In the genomic region with DNA sequence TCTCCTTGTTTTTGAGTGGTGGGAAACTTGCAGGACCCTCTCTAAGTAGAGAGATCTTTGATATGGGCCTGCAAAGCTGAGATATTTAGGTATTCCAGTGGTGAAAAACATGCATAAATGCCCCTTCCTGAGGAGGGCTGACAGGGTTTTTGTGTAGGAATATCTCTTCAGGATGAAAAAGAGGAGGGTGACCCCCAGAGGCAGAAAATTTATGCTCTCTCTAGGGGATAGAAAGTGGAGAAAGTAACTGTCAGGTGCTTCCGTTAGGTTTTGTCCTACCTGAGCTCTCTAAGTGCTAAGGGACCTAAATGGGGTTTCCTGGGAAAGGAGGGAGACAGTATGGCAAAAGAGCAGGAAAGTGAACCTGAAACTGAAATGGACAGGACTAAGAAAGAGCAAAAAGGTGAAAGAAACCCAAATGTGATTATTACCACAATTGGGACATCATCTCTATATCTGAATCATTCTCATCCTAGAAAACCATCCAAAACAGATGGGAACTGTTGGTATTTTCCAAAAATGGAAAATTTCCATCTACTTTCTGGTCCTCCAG, we compare ENCODE assay signal across 13 cellular contexts. TPM values are rescaled to one million over a fixed set of nuclear protein-coding genes. Genes with fewer than 3 reads are reported as not detected.
DNase-seq lines count a peak whose midpoint lies in the region; TF ChIP-seq lines count a peak whose summit lies in the region.
"Had no signal": no experiment of that assay in that cellular context is flagged by ENCODE, and none has a peak within 500 bp of the region (broad histone marks: within the 10 kb centered on the region; RNA-seq: fewer than 3 reads in every experiment).

No MANE protein-coding gene starts in this region.

- WGBS in tibial nerve, 2 donors: 97 to 100% methylated on average over 1 of the region's 1 CpG
- WGBS in GM23248 (ENCODE audit: low coverage in 1 of 2, low lambda C conversion rate in 2 of 2, missing lambda C conversion rate in 2 of 2), 2 experiments: 92 to 100% methylated on average over 1 of the region's 1 CpG

- DNase-seq in immature natural killer cell (no peak), GM03348 (ENCODE audit: low spot score) (no peak), tibial nerve (ENCODE audit: low spot score in 2 of 2) (no peak), GM23248 (no peak), NCI-H1105 (lab: John Stamatoyannopoulos, UW) (no peak)
- DNase-seq: heart left ventricle, mesenchymal stem cell, NCI-H2029 had no signal

- no peak for TF ChIP-seq POLR2A in tibial nerve (IDR thresholded peaks at IDR 0.05)

- peaks cover 14 to 23% (median 14%) of the 10 kb centered on the region in 3 donors for H3K27me3 Mint-ChIP-seq in immature natural killer cell (ENCODE audit: low read depth in 3 of 3)

- H3K27ac Mint-ChIP-seq in immature natural killer cell: no peak overlapping the region

- H4K20me1 ChIP-seq in SU-DHL-6 (ENCODE audit: low read depth, low read length): no peaks in the 10 kb centered on the region
- H4K20me1 ChIP-seq in GM23248 (ENCODE audit: insufficient read depth): no peaks in the 10 kb centered on the region

- no peak overlapping the region for H3K9ac ChIP-seq in SU-DHL-6 (ENCODE audit: low read length)
- no peak overlapping the region for H3K9ac ChIP-seq in GM23248

- no peaks in the 10 kb centered on the region for H3K9me3 Mint-ChIP-seq in immature natural killer cell

- H3K4me1 ChIP-seq in ACC112 (ENCODE audit: control insufficient read depth, insufficient read depth, low read length, unreplicated experiment) (peaks cover 24% of the 10 kb centered on the region), tibial nerve (peaks cover 0 to 26% (median 2%) of the 10 kb centered on the region in 4 donors), GM23248 (ENCODE audit: insufficient read depth) (peaks cover 3% of the 10 kb centered on the region; the same call in 1 of the 2 replicates)

- H3F3A ChIP-seq in SU-DHL-6 (ENCODE audit: insufficient read depth): no peaks in the 10 kb centered on the region
- no peaks in the 10 kb centered on the region for H3F3A ChIP-seq in GM23248 (ENCODE audit: insufficient read depth)

- H3K9me2 ChIP-seq in SU-DHL-6 (replicated peaks; ENCODE audit: insufficient read depth, low read length) (no peaks in the 10 kb centered on the region), GM23248 (ENCODE audit: insufficient read depth) (no peaks in the 10 kb centered on the region)

- H3K9me3 ChIP-seq in SU-DHL-6 (ENCODE audit: insufficient read depth, low read length): no peaks in the 10 kb centered on the region
- H3K9me3 ChIP-seq in tibial nerve: no peaks in the 10 kb centered on the region
- H3K9me3 ChIP-seq in GM23248 (ENCODE audit: low read depth): no peaks in the 10 kb centered on the region
- H3K9me3 ChIP-seq: heart left ventricle had no signal

- no peak overlapping the region for H3K27ac ChIP-seq in ACC112 (ENCODE audit: low read depth, low read length)
- no peak overlapping the region for H3K27ac ChIP-seq in SU-DHL-6 (ENCODE audit: low read depth, low read length)
- H3K27ac ChIP-seq in tibial nerve: no peak overlapping the region
- no peak overlapping the region for H3K27ac ChIP-seq in GM23248
- H3K27ac ChIP-seq: C4-2B, VCaP had no signal

- no peak for TF ChIP-seq EP300 in tibial nerve (IDR thresholded peaks at IDR 0.05)

- H3K27me3 ChIP-seq in ACC112 (ENCODE audit: insufficient read depth, low read length) (no peaks in the 10 kb centered on the region), SU-DHL-6 (ENCODE audit: low read length) (no peaks in the 10 kb centered on the region; the same call in 1 of the 2 replicates), tibial nerve (no peaks in the 10 kb centered on the region), GM23248 (replicated peaks; ENCODE audit: insufficient read depth) (peaks cover 24% of the 10 kb centered on the region)

- H3K4me3 ChIP-seq in ACC112 (ENCODE audit: low read depth, low read length) (peak overlapping the region; percentile 89; the same call in 1 of the 2 replicates), GM08714 (ENCODE audit: low read length) (peak overlapping the region; percentile 89), SU-DHL-6 (ENCODE audit: insufficient read depth, low read length, poor library complexity, severe bottlenecking) (no peak overlapping the region), tibial nerve (no peak overlapping the region), GM23248 (no peak overlapping the region)

- peak overlapping the region; percentile 82 for H3K4me2 ChIP-seq in SU-DHL-6 (ENCODE audit: low read depth, low read length, poor library complexity, severe bottlenecking)
- no peak overlapping the region for H3K4me2 ChIP-seq in GM23248 (ENCODE audit: unreplicated experiment)

- peaks cover 16 to 22% of the 10 kb centered on the region in 2 donors for H3K4me1 Mint-ChIP-seq in immature natural killer cell

- H3K79me2 ChIP-seq in ACC112 (ENCODE audit: control insufficient read depth, insufficient read depth, low read length, unreplicated experiment) (no peaks in the 10 kb centered on the region), SU-DHL-6 (ENCODE audit: insufficient read depth, low read length) (no peaks in the 10 kb centered on the region), GM23248 (ENCODE audit: insufficient read depth) (no peaks in the 10 kb centered on the region)

- in situ Hi-C loops in GM23248 (cut with MboI): no loop called here

- no peaks in the 10 kb centered on the region for H3K36me3 Mint-ChIP-seq in immature natural killer cell

- H2AFZ ChIP-seq in ACC112 (ENCODE audit: low read length, unreplicated experiment) (no peak overlapping the region), SU-DHL-6 (ENCODE audit: low read depth, low read length, severe bottlenecking) (no peak overlapping the region), GM23248 (no peak overlapping the region)

- H3K4me3 Mint-ChIP-seq in immature natural killer cell: peak overlapping the region; percentile 51 to 83 (median 63)

- TF ChIP-seq CTCF in SU-DHL-6 (IDR thresholded peaks at IDR 0.05; ENCODE audit: insufficient read depth, low read length, poor library complexity, severe bottlenecking) (no peak), tibial nerve (IDR thresholded peaks at IDR 0.05) (no peak)

- H3K36me3 ChIP-seq in ACC112 (ENCODE audit: insufficient read depth, low read length) (no peaks in the 10 kb centered on the region), SU-DHL-6 (ENCODE audit: low read length) (no peaks in the 10 kb centered on the region), tibial nerve (no peaks in the 10 kb centered on the region), GM23248 (ENCODE audit: low read depth) (no peaks in the 10 kb centered on the region)
- H3K36me3 ChIP-seq: heart left ventricle had no signal

RNA-seq across cellular contexts. Expression of gene COL19A1, which starts 2.0 kb away (rescaled TPM):
- polyA plus RNA-seq in immature natural killer cell (not detected), GM23248 (2016; fragmentation: Nextera tagmentation; extraction: Ambion mirVana) (not detected in 2 replicates)
- total RNA-seq in tibial nerve: under 1 TPM in 2 of 4 donors, not detected in 2; under 0.01 to 0.42 TPM
- not detected in 2 replicates for total RNA-seq in GM23248 (2014; rRNA removed; shearing (Covaris generic))

Comparison
In these comparisons a context has a peak if more than half of its experiments do, and no peak if none do; other contexts are left out.
1. H3K4me3 ChIP-seq: peak in ACC112 (single experiment) and GM08714 (single experiment); none in SU-DHL-6 (single experiment), tibial nerve (0 of 4) and GM23248 (single experiment).